Comparison of ENCODE assay signal across 8 cellular contexts in the genomic region with DNA sequence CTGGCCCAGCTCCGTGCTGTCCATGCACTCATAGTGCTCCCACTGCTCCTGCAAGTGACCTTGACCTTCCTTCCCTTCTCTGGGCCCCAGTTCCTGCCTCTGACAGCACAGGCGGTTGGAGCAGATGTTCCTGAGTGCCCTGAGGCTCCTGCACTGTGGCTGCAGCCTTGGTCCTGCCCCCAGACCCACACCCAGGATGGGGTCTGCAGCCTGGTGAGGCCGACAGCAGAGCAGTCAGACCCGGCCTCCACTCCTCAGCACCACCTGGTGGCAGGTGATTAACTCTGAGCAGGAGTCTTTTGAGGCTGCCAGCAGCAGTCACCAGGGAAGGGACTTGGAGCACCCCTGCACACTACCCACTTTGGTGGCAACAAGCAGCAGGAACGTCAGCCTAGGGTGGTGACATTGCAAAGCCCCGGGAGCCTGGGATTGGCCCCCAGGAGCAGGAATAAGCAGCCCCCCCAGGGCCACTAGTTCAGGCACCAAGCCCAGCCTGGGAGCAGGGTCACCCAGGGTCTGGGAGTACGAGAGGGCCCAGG.
A peak's percentile ranks its signal among the peaks of the same experiment; 100 is the strongest.
DNase-seq lines count a peak whose midpoint lies in the region; ATAC-seq and TF ChIP-seq lines count a peak whose summit lies in the region.

No MANE protein-coding gene starts in this region.

- H3K9me3 ChIP-seq in osteoblast (ENCODE audit: low read depth, low read length), result no peaks in the 10 kb centered on the region

- H3K27me3 ChIP-seq in osteoblast (ENCODE audit: insufficient read depth, low read length), result peaks cover 56% of the 10 kb centered on the region

- no peak overlapping the region for H3K4me2 ChIP-seq in osteoblast (ENCODE audit: insufficient read depth, low read length)

- peak; percentile 81 for TF ChIP-seq CTCF in LNCAP (IDR thresholded peaks at IDR 0.05)
- peak; percentile 97 for TF ChIP-seq CTCF in VCaP (conservative IDR thresholded peaks at IDR 0.05)
- TF ChIP-seq CTCF in epithelial cell of proximal tubule (conservative IDR thresholded peaks at IDR 0.05; ENCODE audit: low read depth, low read length), result peak; percentile 79
- peak; percentile 58 for TF ChIP-seq CTCF in osteoblast (IDR thresholded peaks at IDR 0.05; ENCODE audit: extremely low read depth, low read depth, low read length)

- H3K27ac ChIP-seq in VCaP (no peak overlapping the region), osteoblast (ENCODE audit: low read depth, low read length) (no peak overlapping the region)

- no peak overlapping the region for H3K4me3 ChIP-seq in epithelial cell of proximal tubule (ENCODE audit: low read depth, low read length)
- H3K4me3 ChIP-seq in osteoblast (ENCODE audit: insufficient read depth, low read length), result no peak overlapping the region

- no peaks in the 10 kb centered on the region for H4K20me1 ChIP-seq in osteoblast (ENCODE audit: insufficient read depth, low read length)

- no peak overlapping the region for H2AFZ ChIP-seq in osteoblast (ENCODE audit: low read length)

- no peak for ATAC-seq in GM21786 (IDR thresholded peaks at IDR 0.05; ENCODE audit: unreplicated experiment)
- no peak for ATAC-seq in GM18907 (IDR thresholded peaks at IDR 0.05; ENCODE audit: unreplicated experiment)

- no peaks in the 10 kb centered on the region for H3K4me1 ChIP-seq in osteoblast (ENCODE audit: insufficient read depth, low read length)

- DNase-seq in ELR (ENCODE audit: low read depth) (peak; percentile 44), epithelial cell of proximal tubule (ENCODE audit: low read depth) (no peak), osteoblast (ENCODE audit: insufficient read length, low spot score, missing footprints) (peak; percentile 93), EL (no peak)

- no peaks in the 10 kb centered on the region for H3K79me2 ChIP-seq in osteoblast (ENCODE audit: insufficient read depth, low read length)

- no peaks in the 10 kb centered on the region for H3K36me3 ChIP-seq in osteoblast (ENCODE audit: insufficient read depth, low read length)

Comparison
In these comparisons a context has a peak if more than half of its experiments do, and no peak if none do; other contexts are left out.
1. DNase-seq: peak in ELR (single experiment) and osteoblast (single experiment); none in epithelial cell of proximal tubule (single experiment) and EL (single experiment).
2. Peak in every context shown above with its lines, with median percentiles within 50 percentile points of each other: CTCF ChIP-seq.